Comparison of ENCODE assay signal across 17 cellular contexts in the genomic region with DNA sequence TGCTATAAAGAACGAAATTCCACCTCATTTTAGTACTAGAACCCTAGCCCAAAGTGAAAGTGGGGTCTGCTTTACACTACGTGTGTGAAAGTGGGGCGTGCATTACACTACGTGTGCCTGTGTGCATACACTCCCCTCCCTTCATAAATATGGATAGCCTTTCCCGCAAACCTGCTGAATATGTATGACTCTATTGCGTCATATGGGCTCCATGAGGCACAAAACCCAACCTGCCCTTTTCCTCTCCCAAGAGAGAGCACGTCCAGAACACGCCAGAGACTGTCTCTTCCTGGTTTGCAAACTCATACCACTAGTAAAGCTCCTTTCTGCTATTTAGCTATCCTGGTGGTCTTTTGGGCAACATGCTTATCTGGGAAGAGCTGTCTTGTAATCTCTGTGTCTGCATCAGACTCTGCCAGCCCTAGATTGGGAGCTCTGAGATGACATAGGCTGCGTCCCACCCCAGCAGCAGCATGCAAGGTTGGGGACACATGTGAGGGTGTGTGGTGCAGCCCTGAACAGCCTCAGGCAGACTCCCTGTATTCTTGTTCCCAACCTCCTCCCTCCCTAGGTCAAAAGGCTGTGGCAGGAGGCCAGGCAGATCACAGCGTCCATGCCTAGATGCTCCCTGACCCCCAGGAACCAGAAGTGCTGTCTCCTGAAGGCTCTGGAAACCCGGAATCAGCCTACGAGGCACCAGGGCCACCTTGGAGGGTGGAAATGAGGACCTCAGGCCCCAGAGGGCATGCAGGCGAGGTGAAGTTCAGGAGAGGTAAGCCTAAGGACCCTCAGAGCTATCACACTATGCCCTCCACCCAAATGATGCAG. TPM values are rescaled to one million over a fixed set of nuclear protein-coding genes. Genes with fewer than 3 reads are reported as not detected.
DNase-seq lines count a peak whose midpoint lies in the region; ATAC-seq and TF ChIP-seq lines count a peak whose summit lies in the region.
"Had no signal": no experiment of that assay in that cellular context is flagged by ENCODE, and none has a peak within 500 bp of the region (broad histone marks: within the 10 kb centered on the region; RNA-seq: fewer than 3 reads in every experiment).

No MANE protein-coding gene starts in this region.

- H3F3A ChIP-seq in Loucy (ENCODE audit: low read depth), result no peaks in the 10 kb centered on the region

- H3K27ac ChIP-seq in esophagus (ENCODE audit: low read depth in 2 of 2, low read length in 1 of 2) (peak overlapping the region; percentile 87 to 92), prostate gland (no peak overlapping the region)
- H3K27ac ChIP-seq: body of pancreas, heart right ventricle, KMS-11 had no signal

- no peak overlapping the region for H3K9ac ChIP-seq in Loucy (ENCODE audit: low read depth, low read length, poor library complexity, severe bottlenecking)
- H3K9ac ChIP-seq: KMS-11 had no signal

- no peak for ATAC-seq in HG03469 (IDR thresholded peaks at IDR 0.05; ENCODE audit: unreplicated experiment)
- ATAC-seq: body of pancreas; heart right ventricle; left lung; naive thymus-derived CD8-positive, alpha-beta T cell; stimulated activated naive CD8-positive, alpha-beta T cell treated with anti-CD3 and anti-CD28 coated beads, Interleukin-15, amount 100 ng/mL, for 72 hours had no signal

- intact Hi-C loops in posterior vena cava (cut with DNase I), result no loop called here
- intact Hi-C loops in prostate gland (cut with DNase I), result no loop called here

- WGBS in esophagus, 2 donors, result 58 to 60% methylated on average over 13 of the region's 13 CpGs
- WGBS in prostate gland, result 89% methylated on average over 13 of the region's 13 CpGs

- peak overlapping the region; percentile 45; the same call in 1 of the 2 replicates for H2AFZ ChIP-seq in Loucy (ENCODE audit: low read length)

- no peaks in the 10 kb centered on the region for H3K79me2 ChIP-seq in Loucy (ENCODE audit: insufficient read depth, low read length)

- H4K20me1 ChIP-seq in Loucy (ENCODE audit: insufficient read depth, low read length, poor library complexity, severe bottlenecking), result no peaks in the 10 kb centered on the region

- no peaks in the 10 kb centered on the region for H3K4me1 ChIP-seq in Loucy (ENCODE audit: insufficient read depth, low read length, poor library complexity, severe bottlenecking)
- peaks cover 4 to 20% of the 10 kb centered on the region in 2 donors for H3K4me1 ChIP-seq in esophagus (ENCODE audit: control insufficient read depth in 2 of 2, insufficient read depth in 2 of 2, low read length in 1 of 2)
- H3K4me1 ChIP-seq in prostate gland (replicated peaks), result no peaks in the 10 kb centered on the region
- H3K4me1 ChIP-seq: body of pancreas, heart right ventricle, left lung had no signal

- no peak for TF ChIP-seq CTCF in Loucy (conservative IDR thresholded peaks at IDR 0.05; ENCODE audit: low read length)
- no peak for TF ChIP-seq CTCF in prostate gland (IDR thresholded peaks at IDR 0.05)

- no peaks in the 10 kb centered on the region; the same call in 1 of the 2 replicates for H3K36me3 ChIP-seq in Loucy (ENCODE audit: insufficient read depth, low read length)
- H3K36me3 ChIP-seq in esophagus (ENCODE audit: control insufficient read depth in 2 of 2, insufficient read depth in 2 of 2, low read length in 1 of 2), result no peaks in the 10 kb centered on the region
- no peaks in the 10 kb centered on the region for H3K36me3 ChIP-seq in prostate gland
- H3K36me3 ChIP-seq: heart right ventricle, left lung had no signal

- no peaks in the 10 kb centered on the region for H3K9me2 ChIP-seq in Loucy (replicated peaks; ENCODE audit: low read depth, low read length)

- H3K4me3 ChIP-seq in Loucy (ENCODE audit: low read length, poor library complexity, severe bottlenecking) (no peak overlapping the region), esophagus (ENCODE audit: low read depth in 1 of 2, low read length in 2 of 2) (no peak overlapping the region), prostate gland (no peak overlapping the region)
- H3K4me3 ChIP-seq: body of pancreas, heart right ventricle, left lung had no signal

- H3K9me3 ChIP-seq in Loucy (ENCODE audit: insufficient read depth, low read depth, low read length) (peaks cover 4% of the 10 kb centered on the region; the same call in 1 of the 2 replicates), esophagus (ENCODE audit: control insufficient read depth in 2 of 2, insufficient read depth in 1 of 2, low read depth in 1 of 2, low read length in 1 of 2) (no peaks in the 10 kb centered on the region), prostate gland (no peaks in the 10 kb centered on the region)
- H3K9me3 ChIP-seq: body of pancreas had no signal

- DNase-seq in SW480 (ENCODE audit: low spot score) (peak; percentile 72), posterior vena cava (ENCODE audit: low spot score) (peak; percentile 32), prostate gland (ENCODE audit: low spot score) (no peak)
- no peak for DNase-seq in activated effector memory CD4-positive, alpha-beta T cell treated with Interleukin-2 at 50 U/mL for 16 hours
- DNase-seq: activated CD4-positive, CD25-positive, alpha-beta regulatory T cell treated with anti-CD3 and anti-CD28 coated beads, Interleukin-2, amount 50 U/mL, for 72 hours; body of pancreas; heart right ventricle; left lung; NCI-H2081 treated with DMSO at 0.1 percent for 48 hours had no signal

- H3K4me2 ChIP-seq in Loucy (ENCODE audit: low read depth, low read length, poor library complexity, severe bottlenecking), result no peak overlapping the region
- H3K4me2 ChIP-seq: KMS-11 had no signal

- no peaks in the 10 kb centered on the region for H3K27me3 ChIP-seq in Loucy (ENCODE audit: insufficient read depth, low read length, poor library complexity, severe bottlenecking)
- no peaks in the 10 kb centered on the region for H3K27me3 ChIP-seq in esophagus (ENCODE audit: control insufficient read depth in 1 of 2, insufficient read depth in 2 of 2, low read length in 2 of 2)
- H3K27me3 ChIP-seq in prostate gland (replicated peaks; ENCODE audit: insufficient read depth), result no peaks in the 10 kb centered on the region
- H3K27me3 ChIP-seq: body of pancreas had no signal

- no peak for TF ChIP-seq POLR2A in prostate gland (IDR thresholded peaks at IDR 0.05)

RNA-seq across cellular contexts. Expression of a gene that starts 12.3 kb away (rescaled TPM):
- 100 to 1,000 TPM; 162 to 398 TPM for polyA plus RNA-seq in esophagus
- total RNA-seq in posterior vena cava (not detected), prostate gland (under 1 TPM; 0.18 to 0.34 TPM)
- total RNA-seq: activated T-helper 1 cell treated with anti-CD3 and anti-CD28 coated beads, Interleukin-12 subunit alpha, Interleukin-12 subunit beta, Interleukin-2, Interleukin-4 antibody, amounts not matched to agents 30 ng/mL and 10 ng/mL and 1 ng/mL, durations not matched to agents 14 hours and 24 hours and 36 hours; body of pancreas; CD4-positive, alpha-beta T cell; heart right ventricle; left lung; naive thymus-derived CD8-positive, alpha-beta T cell had no signal
- polyA plus RNA-seq: naive thymus-derived CD8-positive, alpha-beta T cell had no signal

RNA-seq across cellular contexts. Expression of a gene that starts 56.3 kb away (rescaled TPM):
- polyA plus RNA-seq in esophagus, result 10 to 100 TPM; 14.1 to 31.0 TPM
- total RNA-seq in posterior vena cava (not detected), prostate gland (1 to 10 TPM in 1 of 2 donors, under 1 TPM in 1; 0.18 to 1.2 TPM)
- total RNA-seq: activated T-helper 1 cell treated with anti-CD3 and anti-CD28 coated beads, Interleukin-12 subunit alpha, Interleukin-12 subunit beta, Interleukin-2, Interleukin-4 antibody, amounts not matched to agents 30 ng/mL and 10 ng/mL and 1 ng/mL, durations not matched to agents 14 hours and 24 hours and 36 hours; body of pancreas; CD4-positive, alpha-beta T cell; heart right ventricle; left lung; naive thymus-derived CD8-positive, alpha-beta T cell had no signal
- polyA plus RNA-seq: heart right ventricle; naive thymus-derived CD8-positive, alpha-beta T cell had no signal

Comparison
In these comparisons a context has a peak if more than half of its experiments do, and no peak if none do; other contexts are left out.
1. DNase-seq: peak in SW480 (single experiment) and posterior vena cava (single experiment); none in prostate gland (single experiment) and activated effector memory CD4-positive, alpha-beta T cell treated with Interleukin-2 at 50 U/mL for 16 hours (single experiment).
2. H3K27ac ChIP-seq: peak in esophagus (2 of 2); none in prostate gland (0 of 2).